In genomic region chr10:52313350-52314006, GRCh38 we compare ENCODE assay signal across 8 cellular contexts. TPM values are rescaled to one million over a fixed set of nuclear protein-coding genes. Genes with fewer than 3 reads are reported as not detected.
DNase-seq lines count a peak whose midpoint lies in the region; ATAC-seq lines count a peak whose summit lies in the region.

No MANE protein-coding gene starts in this region.

- H3K18ac ChIP-seq in mesendoderm (ENCODE audit: low read length), result peak overlapping the region; percentile 63

- POLR2A ChIA-PET in activated CD4-positive, alpha-beta T cell treated with anti-CD3 and anti-CD28 coated beads, Interleukin-2, amount 10 ng/mL, durations not matched to agents 7 days and 5 days (lab: Charles Lee), result no interaction called here

- H3K56ac ChIP-seq in mesendoderm (ENCODE audit: low read length), result peak overlapping the region; percentile 81

- CTCF ChIA-PET in activated CD4-positive, alpha-beta T cell treated with anti-CD3 and anti-CD28 coated beads, Interleukin-2, amount 10 ng/mL, durations not matched to agents 7 days and 5 days (lab: Charles Lee), result no interaction called here

- H3K27me3 ChIP-seq in duodenal mucosa (ENCODE audit: control insufficient read depth in 1 of 2, insufficient read depth in 2 of 2, low read length in 2 of 2) (peaks cover 17 to 41% of the 10 kb centered on the region in 2 donors), mesendoderm (ENCODE audit: insufficient read depth, low read length, poor library complexity) (peaks cover 1% of the 10 kb centered on the region), aorta (ENCODE audit: control insufficient read depth in 1 of 2, insufficient read depth in 2 of 2, low read length in 1 of 2) (no peaks in the 10 kb centered on the region)

- H2BK5ac ChIP-seq in mesendoderm (ENCODE audit: low read length), result peak overlapping the region; percentile 40

- H3K4me1 Mint-ChIP-seq in stimulated activated naive CD8-positive, alpha-beta T cell treated with anti-CD3 and anti-CD28 coated beads, Interleukin-15, Interleukin-2, amounts not matched to agents 100 ng/mL and 50 ng/mL, for 24 hours (ENCODE audit: low read depth), result peaks cover 15% of the 10 kb centered on the region
- H3K4me1 Mint-ChIP-seq in activated CD4-positive, alpha-beta T cell treated with anti-CD3 and anti-CD28 coated beads, Interleukin-2, amount 10 ng/mL, durations not matched to agents 7 days and 5 days, result peaks cover 12% of the 10 kb centered on the region

- no peak overlapping the region for H4K5ac ChIP-seq in mesendoderm (ENCODE audit: low read length)

- H3K4me3 ChIP-seq in duodenal mucosa (ENCODE audit: low read depth in 1 of 2, low read length in 2 of 2) (peak overlapping the region; percentile 70 to 73), mesendoderm (ENCODE audit: low read length) (peak overlapping the region; percentile 63), aorta (ENCODE audit: low read length in 2 of 2) (peak overlapping the region; percentile 45 to 50)

- peaks cover 7% of the 10 kb centered on the region for H3K79me2 ChIP-seq in mesendoderm (ENCODE audit: control insufficient read depth, insufficient read depth, low read length)

- no peak overlapping the region for H2BK120ac ChIP-seq in mesendoderm (ENCODE audit: low read depth, low read length)

- H3K9me3 Mint-ChIP-seq in stimulated activated naive CD8-positive, alpha-beta T cell treated with anti-CD3 and anti-CD28 coated beads, Interleukin-15, Interleukin-2, amounts not matched to agents 100 ng/mL and 50 ng/mL, for 24 hours, result no peaks in the 10 kb centered on the region
- H3K9me3 Mint-ChIP-seq in activated CD4-positive, alpha-beta T cell treated with anti-CD3 and anti-CD28 coated beads, Interleukin-2, amount 10 ng/mL, durations not matched to agents 7 days and 5 days, result no peaks in the 10 kb centered on the region

- ATAC-seq in stimulated activated naive CD8-positive, alpha-beta T cell treated with anti-CD3 and anti-CD28 coated beads, Interleukin-15, Interleukin-2, amounts not matched to agents 100 U/mL and 50 U/mL, for 24 hours, result no peak
- peak; percentile 51 for ATAC-seq in aorta (ENCODE audit: low FRiP score)

- no peak overlapping the region for H2AK5ac ChIP-seq in mesendoderm (ENCODE audit: low read length)

- peak overlapping the region; percentile 97 for H3K4me2 ChIP-seq in mesendoderm (ENCODE audit: low read length)

- no peak overlapping the region for H3K9ac ChIP-seq in duodenal mucosa (ENCODE audit: low read depth in 1 of 2, low read length in 2 of 2)
- H3K9ac ChIP-seq in mesendoderm (ENCODE audit: low read length), result peak overlapping the region; percentile 57

- no peak overlapping the region for H3K27ac Mint-ChIP-seq in stimulated activated naive CD8-positive, alpha-beta T cell treated with anti-CD3 and anti-CD28 coated beads, Interleukin-15, Interleukin-2, amounts not matched to agents 100 ng/mL and 50 ng/mL, for 24 hours
- no peak overlapping the region for H3K27ac Mint-ChIP-seq in activated CD4-positive, alpha-beta T cell treated with anti-CD3 and anti-CD28 coated beads, Interleukin-2, amount 10 ng/mL, durations not matched to agents 7 days and 5 days

- peaks cover 10 to 19% of the 10 kb centered on the region in 2 donors for H3K4me1 ChIP-seq in duodenal mucosa (ENCODE audit: control insufficient read depth in 1 of 2, insufficient read depth in 2 of 2, low read length in 2 of 2)
- no peaks in the 10 kb centered on the region for H3K4me1 ChIP-seq in mesendoderm (ENCODE audit: control insufficient read depth, low read depth, low read length)
- peaks cover 0 to 1% of the 10 kb centered on the region in 2 donors for H3K4me1 ChIP-seq in aorta (ENCODE audit: control insufficient read depth in 1 of 2, insufficient read depth in 2 of 2, low read length in 2 of 2)

- H3K23ac ChIP-seq in mesendoderm (ENCODE audit: low read length), result no peak overlapping the region

- intact Hi-C loops in aorta (cut with DNase I), result no loop called here

- DNase-seq in stimulated activated naive CD8-positive, alpha-beta T cell treated with anti-CD3 and anti-CD28 coated beads, Interleukin-15, Interleukin-2, amounts not matched to agents 100 U/mL and 50 U/mL, for 24 hours, result no peak
- DNase-seq in mesendoderm, result peak; percentile 84
- no peak for DNase-seq in aorta
- DNase-seq in activated CD4-positive, alpha-beta T cell treated with anti-CD3 and anti-CD28 coated beads, Interleukin-2, amount 10 ng/mL, durations not matched to agents 7 days and 5 days, result no peak
- no peak for DNase-seq in GF-D8 (lab: John Stamatoyannopoulos, UW)
- DNase-seq in T-helper 9 cell, result no peak

- H3K36me3 ChIP-seq in duodenal mucosa (ENCODE audit: control insufficient read depth in 1 of 2, insufficient read depth in 2 of 2, low read length in 2 of 2), result no peaks in the 10 kb centered on the region
- no peaks in the 10 kb centered on the region for H3K36me3 ChIP-seq in mesendoderm (ENCODE audit: control insufficient read depth, insufficient read depth, low read length)
- H3K36me3 ChIP-seq in aorta (ENCODE audit: control insufficient read depth in 1 of 2, insufficient read depth in 2 of 2, low read length in 1 of 2), result no peaks in the 10 kb centered on the region

- H3K27me3 Mint-ChIP-seq in stimulated activated naive CD8-positive, alpha-beta T cell treated with anti-CD3 and anti-CD28 coated beads, Interleukin-15, Interleukin-2, amounts not matched to agents 100 ng/mL and 50 ng/mL, for 24 hours, result peaks cover 64% of the 10 kb centered on the region
- H3K27me3 Mint-ChIP-seq in activated CD4-positive, alpha-beta T cell treated with anti-CD3 and anti-CD28 coated beads, Interleukin-2, amount 10 ng/mL, durations not matched to agents 7 days and 5 days, result peaks cover 67% of the 10 kb centered on the region

- H3K27ac ChIP-seq in duodenal mucosa (ENCODE audit: low read depth, low read length) (no peak overlapping the region), mesendoderm (ENCODE audit: low read depth, low read length) (peak overlapping the region; percentile 79), aorta (ENCODE audit: low read depth in 1 of 2, low read length in 2 of 2) (no peak overlapping the region)

- H3K36me3 Mint-ChIP-seq in stimulated activated naive CD8-positive, alpha-beta T cell treated with anti-CD3 and anti-CD28 coated beads, Interleukin-15, Interleukin-2, amounts not matched to agents 100 ng/mL and 50 ng/mL, for 24 hours (ENCODE audit: low read depth), result no peaks in the 10 kb centered on the region
- H3K36me3 Mint-ChIP-seq in activated CD4-positive, alpha-beta T cell treated with anti-CD3 and anti-CD28 coated beads, Interleukin-2, amount 10 ng/mL, durations not matched to agents 7 days and 5 days (ENCODE audit: low read depth), result no peaks in the 10 kb centered on the region

- H3K4ac ChIP-seq in mesendoderm (ENCODE audit: low read depth, low read length), result no peak overlapping the region

- H3K9me3 ChIP-seq in duodenal mucosa (ENCODE audit: control insufficient read depth in 1 of 2, low read length in 2 of 2) (no peaks in the 10 kb centered on the region), aorta (ENCODE audit: control insufficient read depth, low read length) (no peaks in the 10 kb centered on the region)

- peak overlapping the region; percentile 34 for H3K4me3 Mint-ChIP-seq in stimulated activated naive CD8-positive, alpha-beta T cell treated with anti-CD3 and anti-CD28 coated beads, Interleukin-15, Interleukin-2, amounts not matched to agents 100 ng/mL and 50 ng/mL, for 24 hours
- no peak overlapping the region for H3K4me3 Mint-ChIP-seq in activated CD4-positive, alpha-beta T cell treated with anti-CD3 and anti-CD28 coated beads, Interleukin-2, amount 10 ng/mL, durations not matched to agents 7 days and 5 days

- H4K8ac ChIP-seq in mesendoderm (ENCODE audit: low read depth, low read length), result no peak overlapping the region

- H2BK15ac ChIP-seq in mesendoderm (replicated peaks; ENCODE audit: low read depth), result no peak overlapping the region

- H3K79me1 ChIP-seq in mesendoderm (ENCODE audit: low read length), result no peaks in the 10 kb centered on the region

- no CpG with 5 or more reads among the region's 24 CpGs for WGBS in mesendoderm (ENCODE audit: extremely low coverage, insufficient coverage, low lambda C conversion rate)
- 5% methylated on average over 24 of the region's 24 CpGs for WGBS in aorta, 2 donors

RNA-seq across cellular contexts. Expression of gene DKK1, which starts 0.6 kb away (rescaled TPM):
- 23.1 TPM for polyA plus RNA-seq in mesendoderm (2013, experiment 1 of 2)
- polyA plus RNA-seq in mesendoderm (2013, experiment 2 of 2), result 19.6 TPM
- 1 to 10 TPM in 1 of 2 donors, under 1 TPM in 1; 0.96 to 2.4 TPM for total RNA-seq in aorta
- under 1 TPM in 1 of 2 donors, not detected in 1; 0.84 TPM for polyA plus RNA-seq in aorta
- not detected for total RNA-seq in activated CD4-positive, alpha-beta T cell treated with anti-CD3 and anti-CD28 coated beads, Interleukin-2, amount 10 ng/mL, durations not matched to agents 7 days and 5 days
